Comparison of ENCODE assay signal across 1 cellular context in the genomic region with DNA sequence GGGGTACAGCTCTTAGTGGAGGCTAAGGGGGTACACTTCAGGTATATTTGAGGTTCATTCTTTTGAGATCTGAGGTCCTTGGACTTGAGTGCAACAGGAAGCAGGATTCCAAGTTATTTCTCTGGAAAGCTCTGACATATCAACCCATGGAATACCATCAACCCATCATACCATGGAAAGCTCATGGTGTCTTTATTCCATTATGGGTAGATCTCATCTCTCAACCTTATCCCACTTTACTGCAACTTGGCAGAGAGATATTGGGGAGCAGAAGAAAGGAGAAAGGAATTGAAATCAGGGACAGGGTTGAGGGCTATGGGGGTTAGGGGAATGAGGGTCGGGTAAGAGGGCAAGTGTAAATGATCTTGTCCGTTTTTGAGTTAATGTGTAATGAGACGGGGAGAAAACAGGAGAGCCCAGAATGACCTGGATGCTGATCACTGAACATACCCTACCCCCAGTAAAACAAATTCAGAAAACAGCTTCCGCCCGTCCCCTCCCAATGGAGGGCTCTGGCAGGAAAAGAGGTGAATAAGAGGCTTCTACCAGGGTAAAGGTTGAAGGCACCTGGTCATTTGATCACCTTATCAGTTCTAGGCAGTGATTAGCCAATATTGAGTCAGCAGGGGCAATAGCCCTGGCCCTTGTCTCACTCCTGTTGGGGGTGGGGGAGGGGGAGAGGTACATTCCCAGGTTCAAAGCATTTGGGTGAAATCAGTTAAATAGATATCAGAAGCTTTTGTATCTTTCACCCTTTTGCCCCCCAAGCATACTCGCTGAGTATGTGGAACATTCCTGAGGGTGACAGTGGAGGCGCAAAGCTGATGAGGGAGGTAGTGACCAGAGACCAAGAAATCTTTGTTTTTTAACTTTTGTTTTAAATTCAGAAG.
A peak's percentile ranks its signal among the peaks of the same experiment; 100 is the strongest.
TF ChIP-seq lines count a peak whose summit lies in the region.

No MANE protein-coding gene starts in this region.

TF ChIP-seq in HepG2, 621 proteins besides CTCF, POLR2A, EP300 and RAD21 (continued from another document and continues in another):
- TF ChIP-seq, protein P1, sequence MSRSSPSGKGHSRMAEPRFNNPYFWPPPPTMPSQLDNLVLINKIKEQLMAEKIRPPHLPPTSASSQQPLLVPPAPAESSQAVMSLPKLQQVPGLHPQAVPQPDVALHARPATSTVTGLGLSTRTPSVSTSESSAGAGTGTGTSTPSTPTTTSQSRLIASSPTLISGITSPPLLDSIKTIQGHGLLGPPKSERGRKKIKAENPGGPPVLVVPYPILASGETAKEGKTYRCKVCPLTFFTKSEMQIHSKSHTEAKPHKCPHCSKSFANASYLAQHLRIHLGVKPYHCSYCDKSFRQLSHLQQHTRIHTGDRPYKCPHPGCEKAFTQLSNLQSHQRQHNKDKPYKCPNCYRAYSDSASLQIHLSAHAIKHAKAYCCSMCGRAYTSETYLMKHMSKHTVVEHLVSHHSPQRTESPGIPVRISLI (CRISPR knock-in tag; IDR thresholded peaks at IDR 0.05; ENCODE audit: borderline replicate concordance) = no peak; the same call in 1 of the 2 replicates
- TF ChIP-seq, protein P2, sequence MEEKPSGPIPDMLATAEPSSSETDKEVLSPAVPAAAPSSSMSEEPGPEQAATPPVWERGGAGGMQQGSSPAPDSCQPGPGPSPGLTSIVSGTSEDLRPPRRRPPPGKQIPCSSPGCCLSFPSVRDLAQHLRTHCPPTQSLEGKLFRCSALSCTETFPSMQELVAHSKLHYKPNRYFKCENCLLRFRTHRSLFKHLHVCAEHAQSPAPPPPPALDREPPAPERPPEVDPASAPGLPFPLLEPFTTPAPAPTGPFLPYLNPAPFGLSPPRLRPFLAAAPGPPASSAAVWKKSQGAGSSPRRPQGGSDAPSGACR (CRISPR knock-in tag; IDR thresholded peaks at IDR 0.05) = peak; percentile 28
- TF ChIP-seq, protein P3, sequence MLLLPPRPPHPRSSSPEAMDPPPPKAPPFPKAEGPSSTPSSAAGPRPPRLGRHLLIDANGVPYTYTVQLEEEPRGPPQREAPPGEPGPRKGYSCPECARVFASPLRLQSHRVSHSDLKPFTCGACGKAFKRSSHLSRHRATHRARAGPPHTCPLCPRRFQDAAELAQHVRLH (CRISPR knock-in tag; IDR thresholded peaks at IDR 0.05; ENCODE audit: borderline replicate concordance, low read depth) = no peak
- TF ChIP-seq, protein P4, sequence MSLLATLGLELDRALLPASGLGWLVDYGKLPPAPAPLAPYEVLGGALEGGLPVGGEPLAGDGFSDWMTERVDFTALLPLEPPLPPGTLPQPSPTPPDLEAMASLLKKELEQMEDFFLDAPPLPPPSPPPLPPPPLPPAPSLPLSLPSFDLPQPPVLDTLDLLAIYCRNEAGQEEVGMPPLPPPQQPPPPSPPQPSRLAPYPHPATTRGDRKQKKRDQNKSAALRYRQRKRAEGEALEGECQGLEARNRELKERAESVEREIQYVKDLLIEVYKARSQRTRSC (CRISPR knock-in tag; IDR thresholded peaks at IDR 0.05; ENCODE audit: low read depth) = no peak
- TF ChIP-seq SP2 (CRISPR knock-in tag; IDR thresholded peaks at IDR 0.05) = no peak
- no peak for TF ChIP-seq SRY (CRISPR knock-in tag; IDR thresholded peaks at IDR 0.05)
- peak; percentile 47; the same call in 1 of the 2 replicates for TF ChIP-seq ZNF841 (CRISPR knock-in tag; IDR thresholded peaks at IDR 0.05; ENCODE audit: borderline replicate concordance)
- no peak; the same call in 1 of the 2 replicates for TF ChIP-seq MTF1 (CRISPR knock-in tag; IDR thresholded peaks at IDR 0.05)
- 0 out of 2 replicates have a peak, but pooled peaks have one; percentile 81 for TF ChIP-seq NFKBIZ (CRISPR knock-in tag; IDR thresholded peaks at IDR 0.05)
- TF ChIP-seq, protein P5, sequence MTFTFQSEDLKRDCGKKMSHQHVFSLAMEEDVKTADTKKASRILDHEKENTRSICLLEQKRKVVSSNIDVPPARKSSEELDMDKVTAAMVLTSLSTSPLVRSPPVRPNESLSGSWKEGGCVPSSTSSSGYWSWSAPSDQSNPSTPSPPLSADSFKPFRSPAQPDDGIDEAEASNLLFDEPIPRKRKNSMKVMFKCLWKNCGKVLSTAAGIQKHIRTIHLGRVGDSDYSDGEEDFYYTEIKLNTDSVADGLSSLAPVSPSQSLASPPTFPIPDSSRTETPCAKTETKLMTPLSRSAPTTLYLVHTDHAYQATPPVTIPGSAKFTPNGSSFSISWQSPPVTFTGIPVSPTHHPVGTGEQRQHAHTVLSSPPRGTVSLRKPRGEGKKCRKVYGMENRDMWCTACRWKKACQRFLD (CRISPR knock-in tag; IDR thresholded peaks at IDR 0.05; ENCODE audit: borderline replicate concordance) = no peak
- TF ChIP-seq, protein P6, sequence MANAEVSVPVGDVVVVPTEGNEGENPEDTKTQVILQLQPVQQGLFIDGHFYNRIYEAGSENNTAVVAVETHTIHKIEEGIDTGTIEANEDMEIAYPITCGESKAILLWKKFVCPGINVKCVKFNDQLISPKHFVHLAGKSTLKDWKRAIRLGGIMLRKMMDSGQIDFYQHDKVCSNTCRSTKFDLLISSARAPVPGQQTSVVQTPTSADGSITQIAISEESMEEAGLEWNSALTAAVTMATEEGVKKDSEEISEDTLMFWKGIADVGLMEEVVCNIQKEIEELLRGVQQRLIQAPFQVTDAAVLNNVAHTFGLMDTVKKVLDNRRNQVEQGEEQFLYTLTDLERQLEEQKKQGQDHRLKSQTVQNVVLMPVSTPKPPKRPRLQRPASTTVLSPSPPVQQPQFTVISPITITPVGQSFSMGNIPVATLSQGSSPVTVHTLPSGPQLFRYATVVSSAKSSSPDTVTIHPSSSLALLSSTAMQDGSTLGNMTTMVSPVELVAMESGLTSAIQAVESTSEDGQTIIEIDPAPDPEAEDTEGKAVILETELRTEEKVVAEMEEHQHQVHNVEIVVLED (CRISPR knock-in tag; IDR thresholded peaks at IDR 0.05; ENCODE audit: borderline replicate concordance) = peak; percentile 18; the same call in 1 of the 2 replicates
- TF ChIP-seq ZFP41 (CRISPR knock-in tag; IDR thresholded peaks at IDR 0.05; ENCODE audit: borderline replicate concordance) = no peak
- no peak for TF ChIP-seq BORCS8-MEF2B (CRISPR knock-in tag; IDR thresholded peaks at IDR 0.05)
- peak; percentile 65; the same call in 1 of the 2 replicates for TF ChIP-seq THAP11 (CRISPR knock-in tag; IDR thresholded peaks at IDR 0.05)
- TF ChIP-seq KLF11 (CRISPR knock-in tag; IDR thresholded peaks at IDR 0.05) = no peak
- TF ChIP-seq EEA1 (CRISPR knock-in tag; IDR thresholded peaks at IDR 0.05; ENCODE audit: borderline replicate concordance) = no peak
- TF ChIP-seq, protein P7, sequence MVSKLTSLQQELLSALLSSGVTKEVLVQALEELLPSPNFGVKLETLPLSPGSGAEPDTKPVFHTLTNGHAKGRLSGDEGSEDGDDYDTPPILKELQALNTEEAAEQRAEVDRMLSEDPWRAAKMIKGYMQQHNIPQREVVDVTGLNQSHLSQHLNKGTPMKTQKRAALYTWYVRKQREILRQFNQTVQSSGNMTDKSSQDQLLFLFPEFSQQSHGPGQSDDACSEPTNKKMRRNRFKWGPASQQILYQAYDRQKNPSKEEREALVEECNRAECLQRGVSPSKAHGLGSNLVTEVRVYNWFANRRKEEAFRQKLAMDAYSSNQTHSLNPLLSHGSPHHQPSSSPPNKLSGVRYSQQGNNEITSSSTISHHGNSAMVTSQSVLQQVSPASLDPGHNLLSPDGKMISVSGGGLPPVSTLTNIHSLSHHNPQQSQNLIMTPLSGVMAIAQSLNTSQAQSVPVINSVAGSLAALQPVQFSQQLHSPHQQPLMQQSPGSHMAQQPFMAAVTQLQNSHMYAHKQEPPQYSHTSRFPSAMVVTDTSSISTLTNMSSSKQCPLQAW (CRISPR knock-in tag; IDR thresholded peaks at IDR 0.05) = peak; percentile 98
- TF ChIP-seq ZNF446 (CRISPR knock-in tag; IDR thresholded peaks at IDR 0.05) = no peak
- TF ChIP-seq ZNF709 (CRISPR knock-in tag; IDR thresholded peaks at IDR 0.05) = peak; percentile 33; the same call in 1 of the 2 replicates
- TF ChIP-seq ZNF616 (CRISPR knock-in tag; IDR thresholded peaks at IDR 0.05; ENCODE audit: low read depth) = no peak
- TF ChIP-seq, protein P8, sequence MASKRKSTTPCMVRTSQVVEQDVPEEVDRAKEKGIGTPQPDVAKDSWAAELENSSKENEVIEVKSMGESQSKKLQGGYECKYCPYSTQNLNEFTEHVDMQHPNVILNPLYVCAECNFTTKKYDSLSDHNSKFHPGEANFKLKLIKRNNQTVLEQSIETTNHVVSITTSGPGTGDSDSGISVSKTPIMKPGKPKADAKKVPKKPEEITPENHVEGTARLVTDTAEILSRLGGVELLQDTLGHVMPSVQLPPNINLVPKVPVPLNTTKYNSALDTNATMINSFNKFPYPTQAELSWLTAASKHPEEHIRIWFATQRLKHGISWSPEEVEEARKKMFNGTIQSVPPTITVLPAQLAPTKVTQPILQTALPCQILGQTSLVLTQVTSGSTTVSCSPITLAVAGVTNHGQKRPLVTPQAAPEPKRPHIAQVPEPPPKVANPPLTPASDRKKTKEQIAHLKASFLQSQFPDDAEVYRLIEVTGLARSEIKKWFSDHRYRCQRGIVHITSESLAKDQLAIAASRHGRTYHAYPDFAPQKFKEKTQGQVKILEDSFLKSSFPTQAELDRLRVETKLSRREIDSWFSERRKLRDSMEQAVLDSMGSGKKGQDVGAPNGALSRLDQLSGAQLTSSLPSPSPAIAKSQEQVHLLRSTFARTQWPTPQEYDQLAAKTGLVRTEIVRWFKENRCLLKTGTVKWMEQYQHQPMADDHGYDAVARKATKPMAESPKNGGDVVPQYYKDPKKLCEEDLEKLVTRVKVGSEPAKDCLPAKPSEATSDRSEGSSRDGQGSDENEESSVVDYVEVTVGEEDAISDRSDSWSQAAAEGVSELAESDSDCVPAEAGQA (IDR thresholded peaks at IDR 0.05; ENCODE audit: low read depth) = no peak
- TF ChIP-seq, protein P8 (CRISPR knock-in tag; IDR thresholded peaks at IDR 0.05; ENCODE audit: borderline replicate concordance) = 0 out of 2 replicates have a peak, but pooled peaks have one; percentile 53
- no peak for TF ChIP-seq HES4 (CRISPR knock-in tag; IDR thresholded peaks at IDR 0.05; ENCODE audit: borderline replicate concordance)
- TF ChIP-seq, protein P9, sequence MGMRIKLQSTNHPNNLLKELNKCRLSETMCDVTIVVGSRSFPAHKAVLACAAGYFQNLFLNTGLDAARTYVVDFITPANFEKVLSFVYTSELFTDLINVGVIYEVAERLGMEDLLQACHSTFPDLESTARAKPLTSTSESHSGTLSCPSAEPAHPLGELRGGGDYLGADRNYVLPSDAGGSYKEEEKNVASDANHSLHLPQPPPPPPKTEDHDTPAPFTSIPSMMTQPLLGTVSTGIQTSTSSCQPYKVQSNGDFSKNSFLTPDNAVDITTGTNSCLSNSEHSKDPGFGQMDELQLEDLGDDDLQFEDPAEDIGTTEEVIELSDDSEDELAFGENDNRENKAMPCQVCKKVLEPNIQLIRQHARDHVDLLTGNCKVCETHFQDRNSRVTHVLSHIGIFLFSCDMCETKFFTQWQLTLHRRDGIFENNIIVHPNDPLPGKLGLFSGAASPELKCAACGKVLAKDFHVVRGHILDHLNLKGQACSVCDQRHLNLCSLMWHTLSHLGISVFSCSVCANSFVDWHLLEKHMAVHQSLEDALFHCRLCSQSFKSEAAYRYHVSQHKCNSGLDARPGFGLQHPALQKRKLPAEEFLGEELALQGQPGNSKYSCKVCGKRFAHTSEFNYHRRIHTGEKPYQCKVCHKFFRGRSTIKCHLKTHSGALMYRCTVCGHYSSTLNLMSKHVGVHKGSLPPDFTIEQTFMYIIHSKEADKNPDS (CRISPR knock-in tag; IDR thresholded peaks at IDR 0.05) = peak; percentile 84; the same call in 1 of the 2 replicates
- TF ChIP-seq STAT5B (CRISPR knock-in tag; IDR thresholded peaks at IDR 0.05) = 0 out of 2 replicates have a peak, but pooled peaks have one; percentile 46
- TF ChIP-seq, protein P10, sequence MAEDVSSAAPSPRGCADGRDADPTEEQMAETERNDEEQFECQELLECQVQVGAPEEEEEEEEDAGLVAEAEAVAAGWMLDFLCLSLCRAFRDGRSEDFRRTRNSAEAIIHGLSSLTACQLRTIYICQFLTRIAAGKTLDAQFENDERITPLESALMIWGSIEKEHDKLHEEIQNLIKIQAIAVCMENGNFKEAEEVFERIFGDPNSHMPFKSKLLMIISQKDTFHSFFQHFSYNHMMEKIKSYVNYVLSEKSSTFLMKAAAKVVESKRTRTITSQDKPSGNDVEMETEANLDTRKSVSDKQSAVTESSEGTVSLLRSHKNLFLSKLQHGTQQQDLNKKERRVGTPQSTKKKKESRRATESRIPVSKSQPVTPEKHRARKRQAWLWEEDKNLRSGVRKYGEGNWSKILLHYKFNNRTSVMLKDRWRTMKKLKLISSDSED (CRISPR knock-in tag; IDR thresholded peaks at IDR 0.05) = no peak
- peak; percentile 96 for TF ChIP-seq RARA (CRISPR knock-in tag; IDR thresholded peaks at IDR 0.05)
- TF ChIP-seq YY1 (IDR thresholded peaks at IDR 0.05; ENCODE audit: insufficient read depth, insufficient replicate concordance, low read depth, low read length) = no peak
- TF ChIP-seq, protein P11, sequence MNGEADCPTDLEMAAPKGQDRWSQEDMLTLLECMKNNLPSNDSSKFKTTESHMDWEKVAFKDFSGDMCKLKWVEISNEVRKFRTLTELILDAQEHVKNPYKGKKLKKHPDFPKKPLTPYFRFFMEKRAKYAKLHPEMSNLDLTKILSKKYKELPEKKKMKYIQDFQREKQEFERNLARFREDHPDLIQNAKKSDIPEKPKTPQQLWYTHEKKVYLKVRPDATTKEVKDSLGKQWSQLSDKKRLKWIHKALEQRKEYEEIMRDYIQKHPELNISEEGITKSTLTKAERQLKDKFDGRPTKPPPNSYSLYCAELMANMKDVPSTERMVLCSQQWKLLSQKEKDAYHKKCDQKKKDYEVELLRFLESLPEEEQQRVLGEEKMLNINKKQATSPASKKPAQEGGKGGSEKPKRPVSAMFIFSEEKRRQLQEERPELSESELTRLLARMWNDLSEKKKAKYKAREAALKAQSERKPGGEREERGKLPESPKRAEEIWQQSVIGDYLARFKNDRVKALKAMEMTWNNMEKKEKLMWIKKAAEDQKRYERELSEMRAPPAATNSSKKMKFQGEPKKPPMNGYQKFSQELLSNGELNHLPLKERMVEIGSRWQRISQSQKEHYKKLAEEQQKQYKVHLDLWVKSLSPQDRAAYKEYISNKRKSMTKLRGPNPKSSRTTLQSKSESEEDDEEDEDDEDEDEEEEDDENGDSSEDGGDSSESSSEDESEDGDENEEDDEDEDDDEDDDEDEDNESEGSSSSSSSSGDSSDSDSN (CRISPR knock-in tag; IDR thresholded peaks at IDR 0.05) = no peak
- peak; percentile 70 for TF ChIP-seq SALL1 (CRISPR knock-in tag; IDR thresholded peaks at IDR 0.05)
